Comparison of ENCODE assay signal across 8 cellular contexts in genomic region chr7:92631067-92631829, GRCh38. TPM values are rescaled to one million over a fixed set of nuclear protein-coding genes. Genes with fewer than 3 reads are reported as not detected.
A peak's percentile ranks its signal among the peaks of the same experiment; 100 is the strongest.
DNase-seq lines count a peak whose midpoint lies in the region; ATAC-seq, FAIRE-seq and TF ChIP-seq lines count a peak whose summit lies in the region.

No MANE protein-coding gene starts in this region.

- no peak overlapping the region for H3K4me3 ChIP-seq in testis

- H3K36me3 Mint-ChIP-seq in activated T-helper 2 cell treated with anti-CD3 and anti-CD28 coated beads, Interferon-gamma antibody, Interleukin-2, Interleukin-4, amounts not matched to agents 10 μg/mL and 5 μg/mL and 100 μg/mL, durations not matched to agents 14 hours and 24 hours and 36 hours (ENCODE audit: low read depth), result peaks cover 56% of the 10 kb centered on the region

- no peaks in the 10 kb centered on the region for H3K9me3 ChIP-seq in testis

- H3K36me3 ChIP-seq in testis (ENCODE audit: low read depth, missing control alignments), result no peaks in the 10 kb centered on the region

- TF ChIP-seq CTCF in testis (IDR thresholded peaks at IDR 0.05), result no peak

- peak; percentile 93 for FAIRE-seq in urothelium cell line (lab: Jason Lieb, UNC)

- intact Hi-C loops in activated T-helper 2 cell treated with anti-CD3 and anti-CD28 coated beads, Interferon-gamma antibody, Interleukin-2, Interleukin-4, amounts not matched to agents 10 μg/mL and 5 μg/mL and 100 μg/mL, durations not matched to agents 14 hours and 24 hours and 36 hours (cut with micrococcal nuclease), result loop anchor here (1.0 to 5.0 kb wide), 8 partner anchors 10 to 486 kb away; partner anchors contain the start of gene SAMD9
- intact Hi-C loops in testis (cut with DNase I; ENCODE audit: low total_unique reads), result no loop called here

- no peaks in the 10 kb centered on the region for H3K4me1 ChIP-seq in testis

- 91 to 92% methylated on average over 5 of the region's 5 CpGs for WGBS in testis, 2 donors

- H3K9me3 Mint-ChIP-seq in activated T-helper 2 cell treated with anti-CD3 and anti-CD28 coated beads, Interferon-gamma antibody, Interleukin-2, Interleukin-4, amounts not matched to agents 10 μg/mL and 5 μg/mL and 100 μg/mL, durations not matched to agents 14 hours and 24 hours and 36 hours, result peaks cover 33% of the 10 kb centered on the region

- ATAC-seq in HG03095 (IDR thresholded peaks at IDR 0.05; ENCODE audit: unreplicated experiment), result peak; percentile 53

- TF ChIP-seq POLR2A in testis (IDR thresholded peaks at IDR 0.05), result no peak

- no peak overlapping the region for H3K27ac ChIP-seq in testis

- peaks cover 76% of the 10 kb centered on the region for H3K4me1 Mint-ChIP-seq in activated T-helper 2 cell treated with anti-CD3 and anti-CD28 coated beads, Interferon-gamma antibody, Interleukin-2, Interleukin-4, amounts not matched to agents 10 μg/mL and 5 μg/mL and 100 μg/mL, durations not matched to agents 14 hours and 24 hours and 36 hours (ENCODE audit: low read depth)

- H3K27me3 ChIP-seq in testis, result no peaks in the 10 kb centered on the region

- H3K27ac Mint-ChIP-seq in activated T-helper 2 cell treated with anti-CD3 and anti-CD28 coated beads, Interferon-gamma antibody, Interleukin-2, Interleukin-4, amounts not matched to agents 10 μg/mL and 5 μg/mL and 100 μg/mL, durations not matched to agents 14 hours and 24 hours and 36 hours, result peak overlapping the region; percentile 91

- peak overlapping the region; percentile 43 for H3K4me3 Mint-ChIP-seq in activated T-helper 2 cell treated with anti-CD3 and anti-CD28 coated beads, Interferon-gamma antibody, Interleukin-2, Interleukin-4, amounts not matched to agents 10 μg/mL and 5 μg/mL and 100 μg/mL, durations not matched to agents 14 hours and 24 hours and 36 hours (ENCODE audit: low read depth)

- DNase-seq in stimulated activated CD4-positive, alpha-beta T cell treated with anti-CD3 and anti-CD28 coated beads, Interleukin-12 subunit alpha, Interleukin-12 subunit beta, amount 100 ng/mL, for 24 hours (ENCODE audit: low read depth in 2 of 2), result peak; percentile 35 to 49
- no peak for DNase-seq in stimulated activated CD4-positive, alpha-beta T cell treated with anti-CD3 and anti-CD28 coated beads, Interleukin-2, amount 100 ng/mL, for 48 hours
- no peak for DNase-seq in activated T-helper 2 cell treated with anti-CD3 and anti-CD28 coated beads, Interferon-gamma antibody, Interleukin-2, Interleukin-4, amounts not matched to agents 10 μg/mL and 5 μg/mL and 100 μg/mL, durations not matched to agents 14 hours and 24 hours and 36 hours (ENCODE audit: low spot score)
- DNase-seq in urothelium cell line (ENCODE audit: low spot score) (no peak), NCI-H526 treated with DMSO at 0.1 percent for 48 hours (lab: John Stamatoyannopoulos, UW) (no peak), testis (no peak), hippocampal formation (lab: John Stamatoyannopoulos, UW) (no peak)

- no peaks in the 10 kb centered on the region for H3K27me3 Mint-ChIP-seq in activated T-helper 2 cell treated with anti-CD3 and anti-CD28 coated beads, Interferon-gamma antibody, Interleukin-2, Interleukin-4, amounts not matched to agents 10 μg/mL and 5 μg/mL and 100 μg/mL, durations not matched to agents 14 hours and 24 hours and 36 hours (ENCODE audit: low read depth)

RNA-seq across cellular contexts. Expression of gene FAM133B, which starts 41.1 kb away (rescaled TPM):
- total RNA-seq in activated T-helper 2 cell treated with anti-CD3 and anti-CD28 coated beads, Interferon-gamma antibody, Interleukin-2, Interleukin-4, amounts not matched to agents 10 μg/mL and 5 μg/mL and 100 μg/mL, durations not matched to agents 14 hours and 24 hours and 36 hours, result 39.0 and 39.4 TPM in 2 replicates
- total RNA-seq in testis, result 10 to 100 TPM; 20.1 to 24.3 TPM
- polyA plus RNA-seq in testis (ENCODE audit: insufficient read depth, low read depth, low replicate concordance), result 6.0 TPM

Comparison
In these comparisons a context has a peak if more than half of its experiments do, and no peak if none do; other contexts are left out.
1. DNase-seq: peak in stimulated activated CD4-positive, alpha-beta T cell treated with anti-CD3 and anti-CD28 coated beads, Interleukin-12 subunit alpha, Interleukin-12 subunit beta, amount 100 ng/mL, for 24 hours (2 of 2); none in stimulated activated CD4-positive, alpha-beta T cell treated with anti-CD3 and anti-CD28 coated beads, Interleukin-2, amount 100 ng/mL, for 48 hours (0 of 2), activated T-helper 2 cell treated with anti-CD3 and anti-CD28 coated beads, Interferon-gamma antibody, Interleukin-2, Interleukin-4, amounts not matched to agents 10 μg/mL and 5 μg/mL and 100 μg/mL, durations not matched to agents 14 hours and 24 hours and 36 hours (single experiment), urothelium cell line (single experiment), NCI-H526 treated with DMSO at 0.1 percent for 48 hours (single experiment), testis (single experiment) and hippocampal formation (0 of 2).